ENCODE assay signal across 16 cellular contexts in the genomic region with DNA sequence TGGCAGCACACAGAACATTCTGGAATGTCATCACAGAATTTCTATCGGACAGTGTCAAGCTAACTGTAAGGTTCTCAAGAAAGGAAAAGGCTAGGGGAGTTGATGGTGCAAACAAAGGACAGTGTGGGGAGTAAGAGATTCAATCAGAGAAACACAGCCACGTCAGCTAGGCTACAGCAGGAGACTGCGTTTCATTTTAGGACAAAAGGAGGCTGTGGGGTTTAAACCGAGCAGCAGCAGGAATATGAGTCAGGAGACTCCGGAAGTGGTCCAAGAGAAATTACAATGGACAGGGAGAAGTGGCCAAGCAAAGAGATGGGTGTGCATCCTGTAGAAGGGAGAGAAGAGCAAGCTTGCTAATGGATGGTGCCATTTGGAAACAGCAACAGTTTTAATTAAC. TPM values are rescaled to one million over a fixed set of nuclear protein-coding genes. Genes with fewer than 3 reads are reported as not detected.
DNase-seq lines count a peak whose midpoint lies in the region; ATAC-seq and TF ChIP-seq lines count a peak whose summit lies in the region.
"Had no signal": no experiment of that assay in that cellular context is flagged by ENCODE, and none has a peak within 500 bp of the region (broad histone marks: within the 10 kb centered on the region; RNA-seq: fewer than 3 reads in every experiment).

No MANE protein-coding gene starts in this region.

- no peak overlapping the region for H3K4me3 ChIP-seq in astrocyte of the spinal cord (ENCODE audit: low read depth, low read length)
- H3K4me3 ChIP-seq: SK-N-MC had no signal

- H3K4me3 Mint-ChIP-seq in activated T-cell treated with anti-CD3 and anti-CD28 coated beads, Interleukin-2, amount 50 U/mL, for 24 hours: no peak overlapping the region
- no peak overlapping the region for H3K4me3 Mint-ChIP-seq in effector memory CD8-positive, alpha-beta T cell
- H3K4me3 Mint-ChIP-seq: natural killer cell treated with Interleukin-12 subunit alpha and Interleukin-12 subunit beta and Interleukin-15 and Interleukin-18, amount 100 ng/mL, for 72 hours had no signal

- no peaks in the 10 kb centered on the region for H3K4me1 Mint-ChIP-seq in activated T-cell treated with anti-CD3 and anti-CD28 coated beads, Interleukin-2, amount 50 U/mL, for 24 hours (ENCODE audit: low read depth)
- peaks cover 6% of the 10 kb centered on the region in 2 donors for H3K4me1 Mint-ChIP-seq in effector memory CD8-positive, alpha-beta T cell (ENCODE audit: low read depth in 2 of 2)

- H3K27ac ChIP-seq in temporal lobe (ENCODE audit: low read depth, low read length): peak overlapping the region; percentile 82
- H3K27ac ChIP-seq: foreskin keratinocyte, SK-N-MC had no signal

- in situ Hi-C loops in astrocyte of the spinal cord (cut with HindIII; ENCODE audit: low sequenced_read_pairs): no loop called here

- ATAC-seq in effector memory CD8-positive, alpha-beta T cell (replicated peaks): no peak
- ATAC-seq: foreskin keratinocyte; natural killer cell treated with Interleukin-12 subunit alpha and Interleukin-12 subunit beta and Interleukin-15 and Interleukin-18, amount 100 ng/mL, for 72 hours had no signal

- peak overlapping the region; percentile 8 for H3K27ac Mint-ChIP-seq in activated T-cell treated with anti-CD3 and anti-CD28 coated beads, Interleukin-2, amount 50 U/mL, for 24 hours
- peak overlapping the region in 1 of 2 donors; percentile 17 for H3K27ac Mint-ChIP-seq in effector memory CD8-positive, alpha-beta T cell

- H3K27me3 Mint-ChIP-seq in activated T-cell treated with anti-CD3 and anti-CD28 coated beads, Interleukin-2, amount 50 U/mL, for 24 hours: no peaks in the 10 kb centered on the region
- no peaks in the 10 kb centered on the region for H3K27me3 Mint-ChIP-seq in effector memory CD8-positive, alpha-beta T cell
- H3K27me3 Mint-ChIP-seq: natural killer cell treated with Interleukin-12 subunit alpha and Interleukin-12 subunit beta and Interleukin-15 and Interleukin-18, amount 100 ng/mL, for 72 hours had no signal

- no peaks in the 10 kb centered on the region for H3K9me3 Mint-ChIP-seq in activated T-cell treated with anti-CD3 and anti-CD28 coated beads, Interleukin-2, amount 50 U/mL, for 24 hours
- no peaks in the 10 kb centered on the region for H3K9me3 Mint-ChIP-seq in effector memory CD8-positive, alpha-beta T cell
- H3K9me3 Mint-ChIP-seq: natural killer cell treated with Interleukin-12 subunit alpha and Interleukin-12 subunit beta and Interleukin-15 and Interleukin-18, amount 100 ng/mL, for 72 hours had no signal

- no peak for DNase-seq in activated T-cell treated with anti-CD3 and anti-CD28 coated beads, Interleukin-2, amount 50 U/mL, for 24 hours
- DNase-seq in activated T-cell treated with anti-CD3 and anti-CD28 coated beads, Interleukin-2, amount 50 U/mL, for 48 hours: no peak
- DNase-seq in astrocyte of the spinal cord (ENCODE audit: low read depth, low spot score) (peak; percentile 65), medulla oblongata (ENCODE audit: extremely low spot score) (peak; percentile 58), islet precursor cell (no peak), LoVo (ENCODE audit: low spot score) (no peak)
- DNase-seq in effector memory CD8-positive, alpha-beta T cell: no peak
- DNase-seq: activated CD4-positive, alpha-beta T cell treated with anti-CD3 and anti-CD28 coated beads for 1 hour; activated effector memory CD4-positive, alpha-beta T cell treated with anti-CD3 and anti-CD28 coated beads, Interleukin-2, amount 50 U/mL, for 16 hours; DMS53; foreskin keratinocyte; NCI-H2081; NK-92 treated with Interleukin-12 subunit alpha and Interleukin-12 subunit beta, amount 100 ng/mL, for 24 hours had no signal

- peaks cover 70% of the 10 kb centered on the region for H3K36me3 Mint-ChIP-seq in activated T-cell treated with anti-CD3 and anti-CD28 coated beads, Interleukin-2, amount 50 U/mL, for 24 hours (ENCODE audit: low read depth)
- H3K36me3 Mint-ChIP-seq in effector memory CD8-positive, alpha-beta T cell (ENCODE audit: insufficient read depth): peaks cover 61% of the 10 kb centered on the region

- TF ChIP-seq CTCF in astrocyte of the spinal cord (IDR thresholded peaks at IDR 0.05; ENCODE audit: low read depth, low read length): no peak

RNA-seq across cellular contexts. Expression of a gene that starts 37.4 kb away (rescaled TPM):
- total RNA-seq in temporal lobe: 17.9 TPM

Comparison
In these comparisons a context has a peak if more than half of its experiments do, and no peak if none do; other contexts are left out.
1. DNase-seq: peak in astrocyte of the spinal cord (single experiment) and medulla oblongata (single experiment); none in activated T-cell treated with anti-CD3 and anti-CD28 coated beads, Interleukin-2, amount 50 U/mL, for 24 hours (single experiment), activated T-cell treated with anti-CD3 and anti-CD28 coated beads, Interleukin-2, amount 50 U/mL, for 48 hours (0 of 2), effector memory CD8-positive, alpha-beta T cell (0 of 3), islet precursor cell (single experiment) and LoVo (single experiment).